9 cellular contexts compared by ENCODE assay signal in the genomic region with DNA sequence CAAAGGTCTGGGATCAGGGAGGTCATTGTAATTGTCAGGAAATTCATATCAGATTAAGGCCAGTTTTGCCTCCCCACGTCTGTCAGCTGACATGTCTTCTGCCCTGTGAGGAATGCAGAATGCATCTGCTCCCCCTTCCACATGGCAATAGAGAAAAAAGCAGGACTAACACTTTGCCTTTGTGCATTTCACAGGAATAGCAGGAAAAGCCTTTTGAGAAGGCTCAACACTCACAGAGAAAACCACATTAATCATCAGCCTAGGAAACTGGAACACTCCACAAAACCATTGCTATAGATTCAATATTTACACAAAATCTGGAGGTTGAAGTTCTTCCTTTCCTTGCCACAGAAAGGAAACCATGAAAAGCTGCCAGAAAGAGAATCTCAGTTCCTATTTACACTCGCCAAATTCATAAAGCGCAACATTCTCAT.
A peak's percentile ranks its signal among the peaks of the same experiment; 100 is the strongest.
DNase-seq lines count a peak whose midpoint lies in the region; ATAC-seq and TF ChIP-seq lines count a peak whose summit lies in the region.
"Had no signal": no experiment of that assay in that cellular context is flagged by ENCODE, and none has a peak within 500 bp of the region (broad histone marks: within the 10 kb centered on the region; RNA-seq: fewer than 3 reads in every experiment).

No MANE protein-coding gene starts in this region.

- H3K23me2 ChIP-seq in H9 (ENCODE audit: insufficient read length, low read depth, low read length, poor library complexity, severe bottlenecking): no peaks in the 10 kb centered on the region

- peak; percentile 62 for DNase-seq in CD1c-positive myeloid dendritic cell (ENCODE audit: extremely low spot score)
- peak; percentile 5 for DNase-seq in KBM-7
- no peak for DNase-seq in epithelial cell of prostate (ENCODE audit: low read depth, low spot score)
- no peak for DNase-seq in NCI-H524 (lab: John Stamatoyannopoulos, UW)
- DNase-seq in H9: no peak
- no peak for DNase-seq in heart left ventricle
- DNase-seq: DMS79 treated with DMSO at 0.1 percent for 48 hours had no signal

- no peaks in the 10 kb centered on the region for H3K9me3 ChIP-seq in H9 (ENCODE audit: control insufficient read depth, low read depth, low read length)
- H3K9me3 ChIP-seq in heart left ventricle: no peaks in the 10 kb centered on the region

- H3K14ac ChIP-seq in H9 (ENCODE audit: insufficient read depth, low read length): no peak overlapping the region

- H4K91ac ChIP-seq in H9 (ENCODE audit: insufficient read length, low read depth, low read length): no peak overlapping the region

- H3K27ac Mint-ChIP-seq in H9: no peak overlapping the region

- no peaks in the 10 kb centered on the region for H4K20me1 ChIP-seq in H9 (ENCODE audit: control insufficient read depth, insufficient read depth, insufficient read length)

- no peak overlapping the region for H3K56ac ChIP-seq in H9 (ENCODE audit: insufficient read length, low read depth, low read length)

- H3K4me2 ChIP-seq in H9 (ENCODE audit: insufficient read depth, insufficient read length, low read length): no peak overlapping the region

- H2BK5ac ChIP-seq in H9 (ENCODE audit: insufficient read length, low read length): no peak overlapping the region

- no peak overlapping the region for H4K5ac ChIP-seq in H9 (ENCODE audit: insufficient read length, low read depth, low read length)

- no peak overlapping the region for H3K18ac ChIP-seq in H9 (ENCODE audit: insufficient read length, low read depth, low read length)

- H2AK5ac ChIP-seq in H9 (ENCODE audit: insufficient read length, low read length): no peak overlapping the region

- peaks cover 60 to 67% of the 10 kb centered on the region in 2 experiments for H3K4me1 Mint-ChIP-seq in H9

- H3K4ac ChIP-seq in H9 (ENCODE audit: low read depth, low read length): no peak overlapping the region

- H3K4me1 ChIP-seq in H9 (ENCODE audit: insufficient read depth, low read length): peaks cover 5% of the 10 kb centered on the region; the same call in 1 of the 2 replicates
- H3K4me1 ChIP-seq in heart left ventricle: peaks cover 0 to 16% (median 0%) of the 10 kb centered on the region in 12 donors

- H3K79me1 ChIP-seq in H9 (ENCODE audit: insufficient read depth, low read depth, low read length, poor library complexity, severe bottlenecking): no peaks in the 10 kb centered on the region

- H2BK120ac ChIP-seq in H9 (ENCODE audit: low read depth, low read length, poor library complexity, severe bottlenecking): no peak overlapping the region

- no peak overlapping the region for H2BK12ac ChIP-seq in H9 (ENCODE audit: insufficient read length, low read depth, low read length)

- no peak overlapping the region for H3T11ph ChIP-seq in H9 (ENCODE audit: low read length)

- H3K79me2 ChIP-seq in H9 (ENCODE audit: insufficient read depth, low read length): no peaks in the 10 kb centered on the region

- H2AFZ ChIP-seq in H9 (ENCODE audit: low read length): no peak overlapping the region

- no peak overlapping the region for H3K9ac ChIP-seq in H9 (ENCODE audit: extremely low read depth, insufficient read length, low read length)

- H3K9me3 Mint-ChIP-seq in H9: peaks cover 0 to 3% of the 10 kb centered on the region in 2 experiments; a peak in 1 of 5 replicates

- TF ChIP-seq POLR2A in heart left ventricle (IDR thresholded peaks at IDR 0.05): no peak

- no peak overlapping the region for H4K8ac ChIP-seq in H9 (replicated peaks; ENCODE audit: insufficient read length, low read depth, low read length)

- H3K27me3 ChIP-seq in H9 (ENCODE audit: insufficient read depth, low read length) (peaks cover 2% of the 10 kb centered on the region; the same call in 1 of the 2 replicates), heart left ventricle (peaks cover 0 to 10% (median 0%) of the 10 kb centered on the region in 9 donors)

- H3K27ac ChIP-seq in epithelial cell of prostate (peak overlapping the region; percentile 9), H9 (ENCODE audit: insufficient read length, low read depth, low read length) (no peak overlapping the region), heart left ventricle (no peak overlapping the region)

- no peak overlapping the region for H3K23ac ChIP-seq in H9 (ENCODE audit: insufficient read length, low read depth, low read length)

- in situ Hi-C loops in KBM-7 (cut with MboI; ENCODE audit: low pct_unique_long_range_greater_than_20kb, low sequenced_read_pairs): no loop called here

- no peak overlapping the region for H3K4me3 Mint-ChIP-seq in H9

- peaks cover 0 to 5% (median 0%) of the 10 kb centered on the region in 3 experiments; a peak in 1 of 7 replicates for H3K36me3 Mint-ChIP-seq in H9 (ENCODE audit: insufficient read depth in 1 of 3, low read depth in 3 of 3)

- H3K27me3 Mint-ChIP-seq in H9 (ENCODE audit: low read depth): peaks cover 42% of the 10 kb centered on the region

- H3K36me3 ChIP-seq in heart left ventricle: no peaks in the 10 kb centered on the region

- no peak overlapping the region for H2BK15ac ChIP-seq in H9 (ENCODE audit: low read depth, low read length)

- ATAC-seq in GM21367 (IDR thresholded peaks at IDR 0.05; ENCODE audit: unreplicated experiment): peak; percentile 10
- ATAC-seq in heart left ventricle: no peak
- no peak for ATAC-seq in HG03521 (IDR thresholded peaks at IDR 0.05; ENCODE audit: unreplicated experiment)

- TF ChIP-seq CTCF in H9 (conservative IDR thresholded peaks at IDR 0.05): no peak
- no peak for TF ChIP-seq CTCF in heart left ventricle (IDR thresholded peaks at IDR 0.05)

- no peak overlapping the region for H3K4me3 ChIP-seq in heart left ventricle

- WGBS in H9 (ENCODE audit: extremely low coverage, insufficient read length, low lambda C conversion rate): no CpG with 5 or more reads among the region's 3 CpGs
- 71 to 78% (median 75%) methylated on average over 3 of the region's 3 CpGs for WGBS in heart left ventricle, 4 donors

- H2BK20ac ChIP-seq in H9 (ENCODE audit: low read depth, low read length, poor library complexity, severe bottlenecking): no peak overlapping the region

- intact Hi-C loops in heart left ventricle (cut with DNase I): loop anchor here in 5 of 10 donors (5.0 to 10.0 kb wide), 4 partner anchors 183 to 347 kb away; no protein-coding TSS in a partner anchor

Comparison
In these comparisons a context has a peak if more than half of its experiments do, and no peak if none do; other contexts are left out.
1. DNase-seq: peak in CD1c-positive myeloid dendritic cell (single experiment) and KBM-7 (single experiment); none in epithelial cell of prostate (single experiment), NCI-H524 (0 of 2), H9 (single experiment) and heart left ventricle (0 of 5).